Comparison of ENCODE assay signal across 8 cellular contexts in the genomic region with DNA sequence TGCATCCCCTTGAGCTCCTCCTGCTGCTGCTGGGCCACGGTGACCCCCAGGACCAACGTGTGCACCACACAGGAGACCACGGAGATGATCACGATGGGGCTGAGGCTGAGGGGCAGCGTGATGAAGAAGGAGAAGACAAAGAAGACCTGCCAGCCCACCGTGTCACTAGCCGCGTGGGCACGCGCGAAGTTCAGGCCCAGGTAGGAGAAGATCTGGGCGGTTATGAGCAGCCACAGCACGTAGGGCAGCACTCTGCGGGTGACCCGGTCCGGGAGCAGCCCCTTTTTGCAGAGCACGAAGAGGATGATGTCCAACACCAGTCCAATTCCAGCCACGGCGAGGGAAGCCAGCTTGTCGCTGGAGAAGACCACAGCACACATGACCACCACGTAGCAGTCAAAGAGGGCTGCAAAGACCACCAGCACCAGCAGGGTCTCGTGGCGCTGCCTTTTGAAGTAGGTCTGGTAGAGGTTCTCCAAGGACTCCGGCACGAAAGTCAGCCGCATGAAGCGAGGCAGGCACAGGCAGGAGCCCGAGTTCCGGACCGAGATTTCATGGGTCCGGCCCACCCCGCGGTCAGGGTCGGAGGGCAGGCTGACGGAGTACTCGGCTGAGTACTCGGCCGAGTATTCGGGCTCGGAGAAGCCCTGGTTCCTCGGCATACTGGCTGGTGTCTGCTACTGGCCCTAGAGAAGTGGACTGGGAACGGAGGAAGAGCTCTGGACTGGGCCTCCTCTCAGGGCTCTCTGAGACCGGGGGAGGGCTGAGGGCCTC. TPM values are rescaled to one million over a fixed set of nuclear protein-coding genes. Genes with fewer than 3 reads are reported as not detected.
DNase-seq lines count a peak whose midpoint lies in the region; ATAC-seq and TF ChIP-seq lines count a peak whose summit lies in the region.

No MANE protein-coding gene starts in this region.

- TF ChIP-seq POLR2A in stomach (IDR thresholded peaks at IDR 0.05) (no peak), erythroblast (IDR thresholded peaks at IDR 0.05; ENCODE audit: low read length) (no peak)

- no peak for TF ChIP-seq CTCF in activated CD8-positive, alpha-beta T cell treated with anti-CD3 and anti-CD28 coated beads for 36 hours (IDR thresholded peaks at IDR 0.05)
- TF ChIP-seq CTCF in stomach (IDR thresholded peaks at IDR 0.05): no peak

- POLR2A ChIA-PET in activated CD8-positive, alpha-beta T cell treated with anti-CD3 and anti-CD28 coated beads for 36 hours (lab: Charles Lee): interaction anchor here (0.7 to 2.8 kb wide), 3 partner anchors 10 to 355 kb away, joined by 3 to 9 read pairs (median 3); no protein-coding TSS in a partner anchor

- no peaks in the 10 kb centered on the region for H3K9me3 Mint-ChIP-seq in T-helper 1 cell treated with Interleukin-12 subunit alpha and Interleukin-12 subunit beta and Interleukin-4 antibody, amounts not matched to agents 30 μg/mL and 1 μg/mL, for 36 hours
- no peaks in the 10 kb centered on the region for H3K9me3 Mint-ChIP-seq in activated CD8-positive, alpha-beta T cell treated with anti-CD3 and anti-CD28 coated beads for 36 hours

- peak overlapping the region; percentile 43 for H3K27ac Mint-ChIP-seq in T-helper 1 cell treated with Interleukin-12 subunit alpha and Interleukin-12 subunit beta and Interleukin-4 antibody, amounts not matched to agents 30 μg/mL and 1 μg/mL, for 36 hours
- peak overlapping the region; percentile 88 for H3K27ac Mint-ChIP-seq in activated CD8-positive, alpha-beta T cell treated with anti-CD3 and anti-CD28 coated beads for 36 hours

- peak overlapping the region; percentile 34 for H3K4me3 ChIP-seq in iPS-18a (ENCODE audit: low read length)
- peak overlapping the region; percentile 64 to 90 (median 72) for H3K4me3 ChIP-seq in stomach

- H3K27ac ChIP-seq in iPS-18a (ENCODE audit: low read length) (no peak overlapping the region), stomach (peak overlapping the region in 3 of 5 donors; percentile 58 to 84 (median 76))

- H3K36me3 Mint-ChIP-seq in T-helper 1 cell treated with Interleukin-12 subunit alpha and Interleukin-12 subunit beta and Interleukin-4 antibody, amounts not matched to agents 30 μg/mL and 1 μg/mL, for 36 hours (ENCODE audit: low read depth): peaks cover 9% of the 10 kb centered on the region
- H3K36me3 Mint-ChIP-seq in activated CD8-positive, alpha-beta T cell treated with anti-CD3 and anti-CD28 coated beads for 36 hours (ENCODE audit: low read depth): peaks cover 29% of the 10 kb centered on the region

- 79 to 92% (median 90%) methylated on average over 43 of the region's 43 CpGs for WGBS in stomach, 5 donors

- H3K27me3 Mint-ChIP-seq in T-helper 1 cell treated with Interleukin-12 subunit alpha and Interleukin-12 subunit beta and Interleukin-4 antibody, amounts not matched to agents 30 μg/mL and 1 μg/mL, for 36 hours (ENCODE audit: low read depth): no peaks in the 10 kb centered on the region
- no peaks in the 10 kb centered on the region for H3K27me3 Mint-ChIP-seq in activated CD8-positive, alpha-beta T cell treated with anti-CD3 and anti-CD28 coated beads for 36 hours

- H3K9me3 ChIP-seq in iPS-18a (ENCODE audit: control insufficient read depth, low read depth, low read length) (no peaks in the 10 kb centered on the region), stomach (no peaks in the 10 kb centered on the region)

- CTCF ChIA-PET in activated CD8-positive, alpha-beta T cell treated with anti-CD3 and anti-CD28 coated beads for 36 hours (lab: Charles Lee): interaction anchor here (1.2 to 1.5 kb wide), 2 partner anchors 91 to 278 kb away, joined by 3 read pairs; no protein-coding TSS in a partner anchor

- H3K4me3 Mint-ChIP-seq in T-helper 1 cell treated with Interleukin-12 subunit alpha and Interleukin-12 subunit beta and Interleukin-4 antibody, amounts not matched to agents 30 μg/mL and 1 μg/mL, for 36 hours: peak overlapping the region; percentile 93
- H3K4me3 Mint-ChIP-seq in activated CD8-positive, alpha-beta T cell treated with anti-CD3 and anti-CD28 coated beads for 36 hours: peak overlapping the region; percentile 89

- intact Hi-C loops in activated CD8-positive, alpha-beta T cell treated with anti-CD3 and anti-CD28 coated beads for 36 hours (cut with micrococcal nuclease): no loop called here
- intact Hi-C loops in stomach (cut with DNase I; ENCODE audit: low total_unique reads): no loop called here

- no peak for ATAC-seq in activated CD8-positive, alpha-beta T cell treated with anti-CD3 and anti-CD28 coated beads for 36 hours
- ATAC-seq in GM18873 (IDR thresholded peaks at IDR 0.05; ENCODE audit: low FRiP score, unreplicated experiment) (no peak), GM18861 (IDR thresholded peaks at IDR 0.05; ENCODE audit: unreplicated experiment) (no peak)

- no peak overlapping the region for H3K9ac ChIP-seq in iPS-18a (ENCODE audit: low read length)

- H3K36me3 ChIP-seq in iPS-18a (ENCODE audit: control insufficient read depth, low read depth, low read length) (no peaks in the 10 kb centered on the region), stomach (peaks cover 0 to 9% (median 3%) of the 10 kb centered on the region in 4 donors)

- H3K4me1 Mint-ChIP-seq in T-helper 1 cell treated with Interleukin-12 subunit alpha and Interleukin-12 subunit beta and Interleukin-4 antibody, amounts not matched to agents 30 μg/mL and 1 μg/mL, for 36 hours (ENCODE audit: low read depth): peaks cover 21% of the 10 kb centered on the region
- H3K4me1 Mint-ChIP-seq in activated CD8-positive, alpha-beta T cell treated with anti-CD3 and anti-CD28 coated beads for 36 hours (ENCODE audit: low read depth): peaks cover 38% of the 10 kb centered on the region

- no peak for DNase-seq in T-helper 1 cell
- DNase-seq in activated CD8-positive, alpha-beta T cell treated with anti-CD3 and anti-CD28 coated beads for 36 hours: no peak
- no peak for DNase-seq in stomach
- DNase-seq in erythroblast (lab: John Stamatoyannopoulos, UW): no peak

- TF ChIP-seq EP300 in stomach (IDR thresholded peaks at IDR 0.05): no peak

- no peaks in the 10 kb centered on the region for H3K4me1 ChIP-seq in iPS-18a (ENCODE audit: control insufficient read depth, low read depth, low read length)
- peaks cover 8 to 48% (median 33%) of the 10 kb centered on the region in 4 donors for H3K4me1 ChIP-seq in stomach

- H3K27me3 ChIP-seq in iPS-18a (ENCODE audit: control insufficient read depth, insufficient read depth, low read length): peaks cover 5% of the 10 kb centered on the region
- no peaks in the 10 kb centered on the region for H3K27me3 ChIP-seq in stomach

RNA-seq across cellular contexts. Expression of gene ADCY3, which starts 1.5 kb away (rescaled TPM):
- 10 to 100 TPM; 46.3 to 47.9 TPM for total RNA-seq in activated CD8-positive, alpha-beta T cell treated with anti-CD3 and anti-CD28 coated beads for 36 hours
- total RNA-seq in stomach: 100 to 1,000 TPM in 1 of 5 donors, 10 to 100 TPM in 4; 11.6 to 339 (median 32.2) TPM
- polyA plus RNA-seq in stomach: 10 to 100 TPM in 2 of 3 donors, 1 to 10 TPM in 1; 5.2 to 21.7 (median 11.8) TPM

RNA-seq across cellular contexts. Expression of gene DNAJC27, which starts 53.2 kb away (rescaled TPM):
- 1 to 10 TPM; 5.2 to 6.6 TPM for total RNA-seq in activated CD8-positive, alpha-beta T cell treated with anti-CD3 and anti-CD28 coated beads for 36 hours
- 10 to 100 TPM in 2 of 5 donors, 1 to 10 TPM in 2, under 1 TPM in 1; under 0.01 to 59.8 (median 4.9) TPM for total RNA-seq in stomach
- polyA plus RNA-seq in stomach: 1 to 10 TPM; 1.5 to 2.1 (median 1.7) TPM
